8 cellular contexts compared by ENCODE assay signal in the genomic region with DNA sequence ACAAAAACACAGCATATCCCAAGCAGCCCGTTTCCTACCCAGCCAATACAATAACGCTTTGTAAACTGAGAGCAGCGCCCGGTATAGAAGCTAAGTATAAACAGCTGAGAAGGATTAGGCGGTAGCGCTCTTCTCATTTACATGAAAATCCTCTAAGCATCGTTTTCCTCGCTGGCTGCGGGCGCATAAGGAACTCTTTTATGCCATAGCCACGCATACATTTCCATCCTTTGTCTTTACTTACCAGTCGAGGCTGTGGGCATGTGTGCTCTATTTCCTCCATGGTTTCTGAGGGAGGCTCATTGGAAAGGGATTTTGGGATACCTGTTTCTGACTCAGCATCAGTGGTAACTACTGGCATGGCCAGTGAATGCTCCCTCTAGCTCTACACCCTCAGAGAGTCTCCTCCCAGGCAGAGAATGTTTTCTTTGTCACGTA. TPM values are rescaled to one million over a fixed set of nuclear protein-coding genes. Genes with fewer than 3 reads are reported as not detected.
DNase-seq lines count a peak whose midpoint lies in the region; ATAC-seq, FAIRE-seq and TF ChIP-seq lines count a peak whose summit lies in the region.

No MANE protein-coding gene starts in this region.

- no peak overlapping the region for H3K27ac ChIP-seq in A549
- H3K27ac ChIP-seq in endodermal cell (ENCODE audit: low read depth, low read length), result peak overlapping the region; percentile 73

- CTCF ChIA-PET in A549 (lab: Yijun Ruan, JAX), result no interaction called here

- peak overlapping the region; percentile 96 for H3K27ac Mint-ChIP-seq in endodermal cell
- H3K27ac Mint-ChIP-seq in natural killer cell treated with Interleukin-12 subunit alpha and Interleukin-12 subunit beta and Interleukin-15 and Interleukin-18, amount 100 ng/mL, for 72 hours, result peak overlapping the region; percentile 18 to 27

- no peaks in the 10 kb centered on the region for H3K36me3 ChIP-seq in endodermal cell (ENCODE audit: control insufficient read depth, insufficient read depth, low read length)

- no peak for TF ChIP-seq EP300 in A549 (IDR thresholded peaks at IDR 0.05)

- TF ChIP-seq CTCF in A549 (IDR thresholded peaks at IDR 0.05) (no peak), endodermal cell (conservative IDR thresholded peaks at IDR 0.05) (peak; percentile 12)

- TF ChIP-seq RAD21 in A549 (conservative IDR thresholded peaks at IDR 0.05 in 1 of 2, IDR thresholded peaks at IDR 0.05 in 1 of 2), result no peak

- ATAC-seq in A549 (0 out of 6 replicates have a peak, but pooled peaks of 1 of the 2 experiments have one; percentile 13), GM19438 (IDR thresholded peaks at IDR 0.05; ENCODE audit: low read depth, unreplicated experiment) (peak; percentile 21)
- ATAC-seq in natural killer cell treated with Interleukin-12 subunit alpha and Interleukin-12 subunit beta and Interleukin-15 and Interleukin-18, amount 100 ng/mL, for 72 hours, result peak in 1 of 2 donors; percentile 39

- H3K4me3 Mint-ChIP-seq in endodermal cell, result peak overlapping the region; percentile 69
- peak overlapping the region; percentile 82 for H3K4me3 Mint-ChIP-seq in natural killer cell treated with Interleukin-12 subunit alpha and Interleukin-12 subunit beta and Interleukin-15 and Interleukin-18, amount 100 ng/mL, for 72 hours

- H3K4me1 Mint-ChIP-seq in endodermal cell, result peaks cover 20% of the 10 kb centered on the region
- H3K4me1 Mint-ChIP-seq in natural killer cell treated with Interleukin-12 subunit alpha and Interleukin-12 subunit beta and Interleukin-15 and Interleukin-18, amount 100 ng/mL, for 72 hours (ENCODE audit: low read depth in 2 of 2), result peaks cover 10 to 15% of the 10 kb centered on the region in 2 donors

- H3K4me3 ChIP-seq in A549 (no peak overlapping the region), endodermal cell (ENCODE audit: low read length) (peak overlapping the region; percentile 80)

- no peaks in the 10 kb centered on the region for H3K27me3 ChIP-seq in endodermal cell (ENCODE audit: control insufficient read depth, insufficient read depth, low read length, poor library complexity, severe bottlenecking)

- H3K27me3 Mint-ChIP-seq in endodermal cell (ENCODE audit: insufficient read depth), result peaks cover 11% of the 10 kb centered on the region
- H3K27me3 Mint-ChIP-seq in natural killer cell treated with Interleukin-12 subunit alpha and Interleukin-12 subunit beta and Interleukin-15 and Interleukin-18, amount 100 ng/mL, for 72 hours, result peaks cover 10 to 19% of the 10 kb centered on the region in 2 donors

- H3K4me1 ChIP-seq in A549 (peaks cover 17% of the 10 kb centered on the region), endodermal cell (ENCODE audit: control insufficient read depth, insufficient read depth, low read length) (no peaks in the 10 kb centered on the region)

- 73% methylated on average over 13 of the region's 13 CpGs for WGBS in A549 (ENCODE audit: missing lambda C conversion rate)
- 0 to 1% methylated on average over 1 to 12 of the region's 13 CpGs for WGBS in endodermal cell (ENCODE audit: insufficient coverage in 1 of 2, insufficient read length in 1 of 2), 2 experiments

- POLR2A ChIA-PET in A549 (lab: Yijun Ruan, JAX), result no interaction called here

- no peak for FAIRE-seq in A549 (lab: Jason Lieb, UNC)

- DNase-seq in A549 (ENCODE audit: low read depth in 1 of 2, low spot score in 1 of 2) (no peak), NCI-H69 (lab: John Stamatoyannopoulos, UW) (peak; percentile 77), endodermal cell (no peak)
- no peak for DNase-seq in natural killer cell treated with Interleukin-12 subunit alpha and Interleukin-12 subunit beta and Interleukin-15 and Interleukin-18, amount 100 ng/mL, for 72 hours (ENCODE audit: low spot score)
- no peak for DNase-seq in stimulated activated CD4-positive, alpha-beta T cell treated with anti-CD3 and anti-CD28 coated beads, Interleukin-4, amount 100 ng/mL, for 24 hours
- DNase-seq in stimulated activated CD4-positive, alpha-beta T cell treated with anti-CD3 and anti-CD28 coated beads, Interleukin-1b, Interleukin-23, amount 100 ng/mL, for 48 hours, result no peak
- no peak for DNase-seq in central memory CD4-positive, alpha-beta T cell

- TF ChIP-seq POLR2A in A549 (IDR thresholded peaks at IDR 0.05; ENCODE audit: low read length), result no peak

- H3K9ac ChIP-seq in endodermal cell (ENCODE audit: extremely low read depth, low read length, poor library complexity, severe bottlenecking), result peak overlapping the region; percentile 34

- H3K4me2 ChIP-seq in A549, result peak overlapping the region; percentile 21; the same call in 1 of the 3 replicates

- H3K9me3 ChIP-seq in A549 (no peaks in the 10 kb centered on the region), endodermal cell (ENCODE audit: control insufficient read depth, low read length) (no peaks in the 10 kb centered on the region)

- no peaks in the 10 kb centered on the region for H3K36me3 Mint-ChIP-seq in endodermal cell (ENCODE audit: low read depth)
- H3K36me3 Mint-ChIP-seq in natural killer cell treated with Interleukin-12 subunit alpha and Interleukin-12 subunit beta and Interleukin-15 and Interleukin-18, amount 100 ng/mL, for 72 hours, result no peaks in the 10 kb centered on the region

- H3K9me3 Mint-ChIP-seq in endodermal cell, result no peaks in the 10 kb centered on the region
- no peaks in the 10 kb centered on the region for H3K9me3 Mint-ChIP-seq in natural killer cell treated with Interleukin-12 subunit alpha and Interleukin-12 subunit beta and Interleukin-15 and Interleukin-18, amount 100 ng/mL, for 72 hours

TF ChIP-seq in A549, 52 proteins besides CTCF, POLR2A, EP300 and RAD21:
- TF ChIP-seq, protein P1, sequence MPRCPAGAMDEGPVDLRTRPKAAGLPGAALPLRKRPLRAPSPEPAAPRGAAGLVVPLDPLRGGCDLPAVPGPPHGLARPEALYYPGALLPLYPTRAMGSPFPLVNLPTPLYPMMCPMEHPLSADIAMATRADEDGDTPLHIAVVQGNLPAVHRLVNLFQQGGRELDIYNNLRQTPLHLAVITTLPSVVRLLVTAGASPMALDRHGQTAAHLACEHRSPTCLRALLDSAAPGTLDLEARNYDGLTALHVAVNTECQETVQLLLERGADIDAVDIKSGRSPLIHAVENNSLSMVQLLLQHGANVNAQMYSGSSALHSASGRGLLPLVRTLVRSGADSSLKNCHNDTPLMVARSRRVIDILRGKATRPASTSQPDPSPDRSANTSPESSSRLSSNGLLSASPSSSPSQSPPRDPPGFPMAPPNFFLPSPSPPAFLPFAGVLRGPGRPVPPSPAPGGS (IDR thresholded peaks at IDR 0.05), result no peak
- TF ChIP-seq HEYL (CRISPR knock-in tag; IDR thresholded peaks at IDR 0.05), result no peak
- TF ChIP-seq HOXB13 (CRISPR knock-in tag; IDR thresholded peaks at IDR 0.05; ENCODE audit: low read depth), result no peak
- no peak for TF ChIP-seq KDM1A (IDR thresholded peaks at IDR 0.05; ENCODE audit: low read depth)
- TF ChIP-seq TP53 (CRISPR knock-in tag; IDR thresholded peaks at IDR 0.05), result no peak
- TF ChIP-seq ZC3H11A (IDR thresholded peaks at IDR 0.05), result no peak
- no peak for TF ChIP-seq MYC (IDR thresholded peaks at IDR 0.05; ENCODE audit: borderline replicate concordance, low read length)
- TF ChIP-seq HOXA7 (CRISPR knock-in tag; IDR thresholded peaks at IDR 0.05), result no peak
- no peak for TF ChIP-seq HDAC2 (IDR thresholded peaks at IDR 0.05)
- no peak for TF ChIP-seq ZNF302 (CRISPR knock-in tag; IDR thresholded peaks at IDR 0.05)
- no peak for TF ChIP-seq TFCP2L1 (CRISPR knock-in tag; IDR thresholded peaks at IDR 0.05)
- no peak for TF ChIP-seq SMC3 (IDR thresholded peaks at IDR 0.05)
- TF ChIP-seq CBX8 (IDR thresholded peaks at IDR 0.05), result no peak
- TF ChIP-seq FOXS1 (CRISPR knock-in tag; IDR thresholded peaks at IDR 0.05), result no peak
- TF ChIP-seq, protein P2, sequence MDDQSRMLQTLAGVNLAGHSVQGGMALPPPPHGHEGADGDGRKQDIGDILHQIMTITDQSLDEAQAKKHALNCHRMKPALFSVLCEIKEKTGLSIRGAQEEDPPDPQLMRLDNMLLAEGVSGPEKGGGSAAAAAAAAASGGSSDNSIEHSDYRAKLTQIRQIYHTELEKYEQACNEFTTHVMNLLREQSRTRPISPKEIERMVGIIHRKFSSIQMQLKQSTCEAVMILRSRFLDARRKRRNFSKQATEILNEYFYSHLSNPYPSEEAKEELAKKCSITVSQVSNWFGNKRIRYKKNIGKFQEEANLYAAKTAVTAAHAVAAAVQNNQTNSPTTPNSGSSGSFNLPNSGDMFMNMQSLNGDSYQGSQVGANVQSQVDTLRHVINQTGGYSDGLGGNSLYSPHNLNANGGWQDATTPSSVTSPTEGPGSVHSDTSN (IDR thresholded peaks at IDR 0.05), result no peak
- no peak for TF ChIP-seq ESRRA (IDR thresholded peaks at IDR 0.05; ENCODE audit: borderline replicate concordance, low read length)
- no peak for TF ChIP-seq MAFK (IDR thresholded peaks at IDR 0.05; ENCODE audit: partially characterized antibody)

RNA-seq across cellular contexts. Expression of a gene that starts 0.4 kb away (rescaled TPM):
- not detected in 2 replicates for polyA plus RNA-seq in A549 (2011; rRNA removed)
- polyA plus RNA-seq in A549 (2012; cell fraction: cytosol; rRNA removed), result 0.01 TPM in 1 of 2 replicates, not detected in the other
- polyA plus RNA-seq in A549 (2012; cell fraction: nucleus; rRNA removed), result not detected in 2 replicates
- polyA plus RNA-seq in A549 (2017; fragmentation: RNase III; extraction: RNeasy Plus Mini Kit Qiagen cat#74134 plus additional on column Dnase treatment), result 0.05 TPM in 1 of 3 replicates, not detected in the others
- 0.12 TPM in 1 of 2 replicates, not detected in the other for polyA minus RNA-seq in A549 (2011; rRNA and poly(A)+ RNA removed)
- total RNA-seq in endodermal cell, result 10 to 100 TPM; 11.3 to 16.0 TPM
- polyA plus RNA-seq in endodermal cell (2013, experiment 1 of 2), result 10.9 TPM
- polyA plus RNA-seq in endodermal cell (2013, experiment 2 of 2), result 12.3 TPM
- total RNA-seq in natural killer cell treated with Interleukin-12 subunit alpha and Interleukin-12 subunit beta and Interleukin-15 and Interleukin-18, amount 100 ng/mL, for 72 hours, result not detected

RNA-seq across cellular contexts. Expression of a gene that starts 47.0 kb away (rescaled TPM):
- polyA plus RNA-seq in A549 (2011; rRNA removed) (8.8 and 14.3 TPM in 2 replicates), A549 (2017; fragmentation: RNase III; extraction: RNeasy Plus Mini Kit Qiagen cat#74134 plus additional on column Dnase treatment) (15.4 to 18.6 TPM (median 17.5 TPM) in 3 replicates)
- 5.0 and 6.2 TPM in 2 replicates for polyA plus RNA-seq in A549 (2012; cell fraction: cytosol; rRNA removed)
- 5.1 and 8.7 TPM in 2 replicates for polyA plus RNA-seq in A549 (2012; cell fraction: nucleus; rRNA removed)
- polyA minus RNA-seq in A549 (2011; rRNA and poly(A)+ RNA removed), result 33.1 and 33.4 TPM in 2 replicates
- total RNA-seq in endodermal cell, result 10 to 100 TPM; 24.4 to 53.6 TPM
- 17.1 TPM for polyA plus RNA-seq in endodermal cell (2013, experiment 1 of 2)
- 18.3 TPM for polyA plus RNA-seq in endodermal cell (2013, experiment 2 of 2)
- total RNA-seq in natural killer cell treated with Interleukin-12 subunit alpha and Interleukin-12 subunit beta and Interleukin-15 and Interleukin-18, amount 100 ng/mL, for 72 hours, result 10 to 100 TPM; 23.2 to 54.3 TPM

Comparison
In these comparisons a context has a peak if more than half of its experiments do, and no peak if none do; other contexts are left out.
1. RNA of a gene that starts 0.4 kb away (total RNA-seq): 11.3 to 16.0 TPM in endodermal cell; not detected in natural killer cell treated with Interleukin-12 subunit alpha and Interleukin-12 subunit beta and Interleukin-15 and Interleukin-18, amount 100 ng/mL, for 72 hours; every median in the first group is over 10 times any median in the second.